Comparison of ENCODE assay signal across 1 cellular context in the genomic region with DNA sequence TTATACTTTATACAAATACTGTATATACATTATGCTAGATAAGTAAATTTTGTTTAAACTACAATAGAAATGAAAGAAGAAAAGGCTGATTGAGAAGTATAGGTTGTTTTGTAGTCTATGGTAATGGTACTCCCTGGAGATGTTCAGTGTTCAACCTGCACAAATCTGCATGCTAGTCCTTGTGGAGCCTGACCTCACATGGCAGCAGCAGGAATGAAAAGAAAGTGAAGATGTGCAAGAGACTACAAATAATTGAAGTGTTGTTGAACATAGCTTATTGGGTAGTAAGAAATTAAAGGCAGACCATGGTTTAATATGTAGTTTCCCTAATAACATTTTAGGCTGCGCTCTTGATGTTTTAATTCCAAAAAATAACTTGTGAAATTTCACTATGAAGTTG.
TF ChIP-seq lines count a peak whose summit lies in the region.

No MANE protein-coding gene starts in this region.

TF ChIP-seq in IMR-90, 13 proteins besides CTCF, POLR2A, EP300 and RAD21:
- TF ChIP-seq BHLHE40 (IDR thresholded peaks at IDR 0.05; ENCODE audit: low read depth, low read length) = no peak
- peak; percentile 24; the same call in 1 of the 2 replicates for TF ChIP-seq SMC3 (IDR thresholded peaks at IDR 0.05; ENCODE audit: low read depth, low read length)
TF ChIP-seq in IMR-90: peak in this region for 1.
